In genomic region chr22:18064636-18065035, GRCh38 we compare ENCODE assay signal across 17 cellular contexts. TPM values are rescaled to one million over a fixed set of nuclear protein-coding genes. Genes with fewer than 3 reads are reported as not detected.
DNase-seq lines count a peak whose midpoint lies in the region; ATAC-seq and TF ChIP-seq lines count a peak whose summit lies in the region.
"Had no signal": no experiment of that assay in that cellular context is flagged by ENCODE, and none has a peak within 500 bp of the region (broad histone marks: within the 10 kb centered on the region; RNA-seq: fewer than 3 reads in every experiment).

No MANE protein-coding gene starts in this region.

- H3K9me3 Mint-ChIP-seq in activated B cell treated with CpG ODN at 0.5 μM for 24 hours, result no peaks in the 10 kb centered on the region
- H3K9me3 Mint-ChIP-seq in neural crest cell, result no peaks in the 10 kb centered on the region
- H3K9me3 Mint-ChIP-seq: CD4-positive, alpha-beta T cell had no signal

- H3K4me1 ChIP-seq in IMR-90 (ENCODE audit: control insufficient read depth, insufficient read depth, low read length), result peaks cover 12% of the 10 kb centered on the region
- H3K4me1 ChIP-seq in upper lobe of right lung, result no peaks in the 10 kb centered on the region

- WGBS in IMR-90 (ENCODE audit: extremely low coverage in 2 of 2, insufficient read length in 1 of 2), 2 experiments, result 97% methylated on average over 3 of the region's 7 CpGs; no CpG with 5 or more reads in 1 of the 2 experiments

- no peaks in the 10 kb centered on the region for H3K27me3 Mint-ChIP-seq in activated B cell treated with CpG ODN at 0.5 μM for 24 hours
- H3K27me3 Mint-ChIP-seq in neural crest cell (ENCODE audit: low read depth), result peaks cover 26% of the 10 kb centered on the region

- H2BK15ac ChIP-seq in IMR-90 (ENCODE audit: low read depth, low read length), result no peak overlapping the region

- TF ChIP-seq RAD21 in IMR-90 (IDR thresholded peaks at IDR 0.05; ENCODE audit: low read length), result no peak

- intact Hi-C loops in IMR-90 (cut with micrococcal nuclease) (no loop called here), activated B cell treated with CpG ODN at 0.5 μM for 24 hours (cut with micrococcal nuclease) (no loop called here), upper lobe of right lung (cut with DNase I) (no loop called here)

- H3K36me3 Mint-ChIP-seq in activated B cell treated with CpG ODN at 0.5 μM for 24 hours (ENCODE audit: low read depth) (no peaks in the 10 kb centered on the region), neural crest cell (ENCODE audit: low read depth) (no peaks in the 10 kb centered on the region)

- no peak overlapping the region for H2BK5ac ChIP-seq in IMR-90 (ENCODE audit: low read depth, low read length, poor library complexity, severe bottlenecking)

- no peaks in the 10 kb centered on the region for H3K36me3 ChIP-seq in IMR-90 (ENCODE audit: control insufficient read depth, insufficient read depth, low read length)
- no peaks in the 10 kb centered on the region for H3K36me3 ChIP-seq in upper lobe of right lung

- H3K9ac ChIP-seq in IMR-90 (ENCODE audit: low read depth, low read length), result no peak overlapping the region

- H3K18ac ChIP-seq in IMR-90 (ENCODE audit: low read depth, low read length), result no peak overlapping the region

- no peak overlapping the region for H3K14ac ChIP-seq in IMR-90 (replicated peaks; ENCODE audit: low read depth, low read length)

- no peak overlapping the region for H2BK20ac ChIP-seq in IMR-90 (ENCODE audit: low read depth, low read length)

- no peak overlapping the region for H3K23ac ChIP-seq in IMR-90 (ENCODE audit: low read depth, low read length)

- no peak overlapping the region for H4K8ac ChIP-seq in IMR-90 (ENCODE audit: low read depth in 2 of 2, low read length in 2 of 2)

- H3K27ac ChIP-seq in IMR-90 (ENCODE audit: insufficient read depth, low read length), result no peak overlapping the region
- H3K27ac ChIP-seq in upper lobe of right lung, result no peak overlapping the region

- no peak overlapping the region for H2BK120ac ChIP-seq in IMR-90 (ENCODE audit: low read depth, low read length)

- H3K9me3 ChIP-seq in IMR-90 (ENCODE audit: control insufficient read depth, insufficient read depth, low read length) (no peaks in the 10 kb centered on the region), upper lobe of right lung (no peaks in the 10 kb centered on the region)

- no peaks in the 10 kb centered on the region for H3K79me1 ChIP-seq in IMR-90 (ENCODE audit: low read depth in 1 of 2, low read length in 2 of 2)

- H3K27ac Mint-ChIP-seq in activated B cell treated with CpG ODN at 0.5 μM for 24 hours (peak overlapping the region; percentile 41), neural crest cell (ENCODE audit: unreplicated experiment) (peak overlapping the region; percentile 95)
- H3K27ac Mint-ChIP-seq: CD4-positive, alpha-beta T cell had no signal

- no peak overlapping the region for H4K5ac ChIP-seq in IMR-90 (ENCODE audit: low read depth, low read length)

- POLR2A ChIA-PET in IMR-90 (lab: Charles Lee; ENCODE audit: unreplicated experiment) (no interaction called here), activated B cell treated with CpG ODN at 0.5 μM for 24 hours (lab: Charles Lee) (interaction anchor here (0.5 to 2.2 kb wide), 6 partner anchors 8 to 532 kb away, joined by 3 to 24 read pairs (median 7); no protein-coding TSS in a partner anchor)

- no peak overlapping the region; the same call in 1 of the 2 replicates for H4K91ac ChIP-seq in IMR-90 (ENCODE audit: insufficient read depth, low read depth, low read length)

- TF ChIP-seq CTCF in IMR-90 (conservative IDR thresholded peaks at IDR 0.05; ENCODE audit: low read depth, low read length), result no peak
- no peak for TF ChIP-seq CTCF in activated B cell treated with CpG ODN at 0.5 μM for 24 hours (IDR thresholded peaks at IDR 0.05)
- TF ChIP-seq CTCF in neural crest cell (conservative IDR thresholded peaks at IDR 0.05), result no peak
- no peak for TF ChIP-seq CTCF in upper lobe of right lung (IDR thresholded peaks at IDR 0.05)

- dilution Hi-C loops in IMR-90 (cut with HindIII; ENCODE audit: low sequenced_read_pairs, unreplicated experiment), result no loop called here

- H2AK5ac ChIP-seq in IMR-90 (ENCODE audit: low read depth, low read length), result peak overlapping the region; percentile 45; the same call in 1 of the 2 replicates

- H3K27me3 ChIP-seq in IMR-90 (ENCODE audit: control insufficient read depth, insufficient read depth, low read length) (no peaks in the 10 kb centered on the region), upper lobe of right lung (peaks cover 17% of the 10 kb centered on the region)

- DNase-seq in IMR-90 (no peak), activated B cell treated with CpG ODN at 0.5 μM for 24 hours (no peak), neural crest cell (ENCODE audit: low read depth, low spot score) (no peak), upper lobe of right lung (peak; percentile 23), retina (no peak), DMS 273 treated with DMSO at 0.1 percent for 48 hours (lab: John Stamatoyannopoulos, UW) (no peak), SIG-M5 (lab: John Stamatoyannopoulos, UW) (no peak)
- DNase-seq: CD4-positive, alpha-beta T cell; KBM-7; MV-4-11; NCI-H1694 treated with DMSO at 0.1 percent for 48 hours; NCI-H2107; NCI-H510A treated with DMSO at 0.1 percent for 48 hours had no signal

- H3K4me2 ChIP-seq in IMR-90 (ENCODE audit: low read depth, low read length), result no peak overlapping the region

- no peak overlapping the region for H3K4me3 Mint-ChIP-seq in activated B cell treated with CpG ODN at 0.5 μM for 24 hours
- no peak overlapping the region for H3K4me3 Mint-ChIP-seq in neural crest cell
- H3K4me3 Mint-ChIP-seq: CD4-positive, alpha-beta T cell had no signal

- no peak overlapping the region; the same call in 1 of the 2 replicates for H3K4ac ChIP-seq in IMR-90 (ENCODE audit: low read depth, low read length)

- in situ Hi-C loops in IMR-90 (cut with MboI; ENCODE audit: low sequenced_read_pairs), result loop anchor here (5.0 to 25.0 kb wide), 3 partner anchors 72 to 502 kb away; partner anchors contain the start of gene SLC25A18

- H2AFZ ChIP-seq in IMR-90 (replicated peaks; ENCODE audit: low read length, poor library complexity), result no peak overlapping the region

- ATAC-seq in IMR-90 (ENCODE audit: low read depth) (no peak), activated B cell treated with CpG ODN at 0.5 μM for 24 hours (ENCODE audit: low read depth) (no peak), upper lobe of right lung (no peak), HG03521 (IDR thresholded peaks at IDR 0.05; ENCODE audit: unreplicated experiment) (no peak)
- ATAC-seq: Panc1, Right ventricle myocardium inferior had no signal

- H3K56ac ChIP-seq in IMR-90 (ENCODE audit: extremely low read depth, insufficient read depth, low read length), result no peak overlapping the region

- TF ChIP-seq POLR2A in IMR-90 (IDR thresholded peaks at IDR 0.05; ENCODE audit: low read depth, low read length), result no peak

- H3K9me1 ChIP-seq in IMR-90 (ENCODE audit: insufficient read depth, low read length), result peaks cover 10% of the 10 kb centered on the region; the same call in 1 of the 2 replicates

- H4K20me1 ChIP-seq in IMR-90 (ENCODE audit: insufficient read depth, low read length), result no peaks in the 10 kb centered on the region

- BruUV-seq in IMR-90 (replicated peaks; lab: Mats Ljungman, UMichigan), result no TSS peak

- CTCF ChIA-PET in IMR-90 (lab: Yijun Ruan, JAX) (interaction anchor here (2.4 kb wide), 1 partner anchor 11 kb away, joined by 12 read pairs; no protein-coding TSS in a partner anchor), activated B cell treated with CpG ODN at 0.5 μM for 24 hours (lab: Charles Lee) (interaction anchor here (2.2 kb wide), 1 partner anchor 12 kb away, joined by 21 read pairs; no protein-coding TSS in a partner anchor)

- no peak overlapping the region for H2AK9ac ChIP-seq in IMR-90 (replicated peaks; ENCODE audit: low read depth, low read length, poor library complexity)

- H3K4me3 ChIP-seq in IMR-90 (ENCODE audit: insufficient read depth, low read depth, low read length), result no peak overlapping the region
- no peak overlapping the region for H3K4me3 ChIP-seq in upper lobe of right lung
- H3K4me3 ChIP-seq: GM12878 had no signal

- H3K4me1 Mint-ChIP-seq in activated B cell treated with CpG ODN at 0.5 μM for 24 hours, result peaks cover 63% of the 10 kb centered on the region
- peaks cover 77% of the 10 kb centered on the region for H3K4me1 Mint-ChIP-seq in neural crest cell

TF ChIP-seq in IMR-90, 13 proteins besides CTCF, POLR2A, EP300 and RAD21 (continues in another document):
- no peak for TF ChIP-seq CEBPB (IDR thresholded peaks at IDR 0.05; ENCODE audit: low read depth, low read length)
- no peak for TF ChIP-seq ELK1 (IDR thresholded peaks at IDR 0.05; ENCODE audit: borderline replicate concordance, low read depth, low read length)
- no peak for TF ChIP-seq MXI1 (IDR thresholded peaks at IDR 0.05; ENCODE audit: borderline replicate concordance, low read depth, low read length)

RNA-seq across cellular contexts. Expression of gene PEX26, which starts 13.2 kb away (rescaled TPM):
- total RNA-seq in IMR-90 (2012; rRNA removed) (10.6 and 12.2 TPM in 2 replicates), activated B cell treated with CpG ODN at 0.5 μM for 24 hours (31.5 and 35.2 TPM in 2 replicates), neural crest cell (44.9 and 46.0 TPM in 2 replicates), upper lobe of right lung (35.5 TPM)
- 17.8 and 18.5 TPM in 2 replicates for polyA plus RNA-seq in IMR-90 (2012; rRNA removed)
- polyA plus RNA-seq in IMR-90 (2012; cell fraction: cytosol; rRNA removed), result 12.2 and 14.4 TPM in 2 replicates
- 12.7 and 13.0 TPM in 2 replicates for polyA plus RNA-seq in IMR-90 (2012; cell fraction: nucleus; rRNA removed; ENCODE audit: low replicate concordance)

RNA-seq across cellular contexts. Expression of gene MICAL3, which starts 40.3 kb away (rescaled TPM):
- total RNA-seq in IMR-90 (2012; rRNA removed) (16.1 and 17.6 TPM in 2 replicates), activated B cell treated with CpG ODN at 0.5 μM for 24 hours (232 and 257 TPM in 2 replicates), neural crest cell (84.5 and 87.1 TPM in 2 replicates), upper lobe of right lung (31.2 TPM)
- 26.8 and 30.0 TPM in 2 replicates for polyA plus RNA-seq in IMR-90 (2012; rRNA removed)
- 10.9 and 13.3 TPM in 2 replicates for polyA plus RNA-seq in IMR-90 (2012; cell fraction: cytosol; rRNA removed)
- polyA plus RNA-seq in IMR-90 (2012; cell fraction: nucleus; rRNA removed; ENCODE audit: low replicate concordance), result 92.0 and 112 TPM in 2 replicates

RNA-seq across cellular contexts. Expression of gene TUBA8, which starts 46.0 kb away (rescaled TPM):
- total RNA-seq in IMR-90 (2012; rRNA removed) (1.4 and 1.9 TPM in 2 replicates), activated B cell treated with CpG ODN at 0.5 μM for 24 hours (1.7 and 2.4 TPM in 2 replicates), neural crest cell (2.0 and 2.8 TPM in 2 replicates), upper lobe of right lung (1.7 TPM)
- polyA plus RNA-seq in IMR-90 (2012; rRNA removed), result 2.2 and 2.8 TPM in 2 replicates
- 1.3 and 2.5 TPM in 2 replicates for polyA plus RNA-seq in IMR-90 (2012; cell fraction: cytosol; rRNA removed)
- polyA plus RNA-seq in IMR-90 (2012; cell fraction: nucleus; rRNA removed; ENCODE audit: low replicate concordance), result 4.1 and 6.9 TPM in 2 replicates
